In the genomic region with DNA sequence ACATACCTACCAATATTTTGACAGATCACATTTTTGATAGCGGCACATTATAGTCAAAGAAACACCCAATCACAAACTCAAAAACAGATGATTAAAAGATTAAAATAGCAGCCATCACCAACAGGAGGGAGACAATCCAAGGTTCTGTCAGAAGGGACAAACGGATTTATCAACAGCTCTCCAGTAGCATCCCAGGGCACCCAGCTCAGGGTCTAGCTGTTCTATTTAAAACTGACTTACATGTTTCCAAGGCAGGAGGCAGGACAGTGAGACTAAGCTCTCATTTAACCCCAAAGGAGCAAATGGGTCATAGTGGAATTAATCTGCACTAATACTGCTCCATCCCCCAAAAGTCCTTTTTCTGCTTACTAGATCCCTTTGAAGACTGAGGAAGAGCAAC, we compare ENCODE assay signal across 13 cellular contexts.
"Had no signal": no experiment of that assay in that cellular context is flagged by ENCODE, and none has a peak within 500 bp of the region (broad histone marks: within the 10 kb centered on the region; RNA-seq: fewer than 3 reads in every experiment).

No MANE protein-coding gene starts in this region.

- ATAC-seq: activated T-helper 17 cell treated with anti-CD3 and anti-CD28 coated beads, Interleukin-2, amount 50 U/mL, for 72 hours; effector memory CD8-positive, alpha-beta T cell; gastroesophageal sphincter; stimulated activated naive CD8-positive, alpha-beta T cell treated with anti-CD3 and anti-CD28 coated beads, Interleukin-15, amount 100 ng/mL, for 72 hours had no signal

- H3K36me3 ChIP-seq: gastroesophageal sphincter had no signal

- H3K27me3 ChIP-seq: gastroesophageal sphincter, testis had no signal

- H3K27ac Mint-ChIP-seq: activated naive CD4-positive, alpha-beta T cell treated with anti-CD3 and anti-CD28 coated beads for 36 hours; activated T-helper 17 cell treated with anti-CD3 and anti-CD28 coated beads, Interleukin-2, amount 50 U/mL, for 72 hours; naive B cell; stimulated activated naive CD8-positive, alpha-beta T cell treated with anti-CD3 and anti-CD28 coated beads, Interleukin-15, amount 100 ng/mL, for 72 hours had no signal

- H3K4me3 ChIP-seq: gastroesophageal sphincter, lung, testis had no signal

- H3K27me3 Mint-ChIP-seq: activated T-helper 17 cell treated with anti-CD3 and anti-CD28 coated beads, Interleukin-2, amount 50 U/mL, for 72 hours; effector memory CD8-positive, alpha-beta T cell; naive B cell; stimulated activated naive CD8-positive, alpha-beta T cell treated with anti-CD3 and anti-CD28 coated beads, Interleukin-15, amount 100 ng/mL, for 72 hours had no signal

- DNase-seq: activated CD4-positive, alpha-beta T cell treated with anti-CD3 and anti-CD28 coated beads for 4 hours; activated naive CD4-positive, alpha-beta T cell treated with anti-CD3 and anti-CD28 coated beads for 36 hours; effector memory CD8-positive, alpha-beta T cell; hippocampal formation; naive B cell; stimulated activated CD4-positive, alpha-beta T cell treated with anti-CD3 and anti-CD28 coated beads, Interleukin-4, amount 100 ng/mL, for 24 hours; stimulated activated naive CD8-positive, alpha-beta T cell treated with anti-CD3 and anti-CD28 coated beads, Interleukin-15, amount 100 ng/mL, for 72 hours; T-helper 9 cell; testis had no signal

- H3K27ac ChIP-seq: epithelial cell of prostate, gastroesophageal sphincter, testis had no signal

- H3K9me3 Mint-ChIP-seq: activated naive CD4-positive, alpha-beta T cell treated with anti-CD3 and anti-CD28 coated beads for 36 hours; activated T-helper 17 cell treated with anti-CD3 and anti-CD28 coated beads, Interleukin-2, amount 50 U/mL, for 72 hours; effector memory CD8-positive, alpha-beta T cell; naive B cell; stimulated activated naive CD8-positive, alpha-beta T cell treated with anti-CD3 and anti-CD28 coated beads, Interleukin-15, amount 100 ng/mL, for 72 hours had no signal

- H3K9me3 ChIP-seq: gastroesophageal sphincter, testis had no signal

- H3K4me3 Mint-ChIP-seq: activated naive CD4-positive, alpha-beta T cell treated with anti-CD3 and anti-CD28 coated beads for 36 hours; activated T-helper 17 cell treated with anti-CD3 and anti-CD28 coated beads, Interleukin-2, amount 50 U/mL, for 72 hours had no signal
